In genomic region chr3:19866751-19867347, GRCh38 we compare ENCODE assay signal across 7 cellular contexts.
A peak's percentile ranks its signal among the peaks of the same experiment; 100 is the strongest.
DNase-seq lines count a peak whose midpoint lies in the region; ATAC-seq lines count a peak whose summit lies in the region.

No MANE protein-coding gene starts in this region.

- H3K4me3 ChIP-seq in NT2/D1 (ENCODE audit: insufficient read length, low read depth) (no peak overlapping the region), adipocyte (ENCODE audit: low read length) (no peak overlapping the region)

- no peaks in the 10 kb centered on the region for H3K36me3 ChIP-seq in NT2/D1 (ENCODE audit: insufficient read depth, insufficient read length, low read length)
- H3K36me3 ChIP-seq in adipocyte (ENCODE audit: control insufficient read depth, insufficient read depth, low read length, severe bottlenecking) = no peaks in the 10 kb centered on the region

- H3K9ac ChIP-seq in NT2/D1 (ENCODE audit: insufficient read length, low read depth) = no peak overlapping the region
- H3K9ac ChIP-seq in adipocyte (ENCODE audit: low read length) = no peak overlapping the region

- intact Hi-C loops in left ventricle myocardium superior (cut with micrococcal nuclease) = loop anchor here (10.0 kb wide), 1 partner anchor 522 kb away; no protein-coding TSS in a partner anchor
- intact Hi-C loops in sciatic nerve (cut with DNase I) = no loop called here

- H3K27me3 ChIP-seq in NT2/D1 (ENCODE audit: insufficient read depth, insufficient read length) (no peaks in the 10 kb centered on the region), adipocyte (replicated peaks; ENCODE audit: control insufficient read depth, insufficient read depth, low read length) (peaks cover 3% of the 10 kb centered on the region)

- peak; percentile 55 for DNase-seq in ELR (ENCODE audit: low read depth)
- peak; percentile 63 for DNase-seq in NT2/D1 (ENCODE audit: low read depth, low spot score)
- DNase-seq in adipocyte (ENCODE audit: low read depth) = peak; percentile 82
- DNase-seq in left ventricle myocardium superior = no peak
- no peak for DNase-seq in sciatic nerve (ENCODE audit: low spot score)

- no peaks in the 10 kb centered on the region for H3K4me1 ChIP-seq in NT2/D1 (ENCODE audit: insufficient read depth, insufficient read length)
- H3K4me1 ChIP-seq in adipocyte (ENCODE audit: control insufficient read depth, insufficient read depth, low read length) = no peaks in the 10 kb centered on the region

- ATAC-seq in GM19467 (IDR thresholded peaks at IDR 0.05; ENCODE audit: unreplicated experiment) = peak; percentile 93
- peak; percentile 94 for ATAC-seq in HG03520 (IDR thresholded peaks at IDR 0.05; ENCODE audit: unreplicated experiment)
- ATAC-seq in left ventricle myocardium superior = peak; percentile 49
- ATAC-seq in sciatic nerve = peak; percentile 70

- peaks cover 12% of the 10 kb centered on the region for H3K9me3 ChIP-seq in NT2/D1 (ENCODE audit: insufficient read depth, low read length)
- H3K9me3 ChIP-seq in adipocyte (ENCODE audit: control insufficient read depth, low read length) = no peaks in the 10 kb centered on the region

Comparison
In these comparisons a context has a peak if more than half of its experiments do, and no peak if none do; other contexts are left out.
1. DNase-seq: peak in ELR (single experiment), NT2/D1 (single experiment) and adipocyte (single experiment); none in left ventricle myocardium superior (single experiment) and sciatic nerve (single experiment).
2. Peak in every context shown above with its lines, with median percentiles within 50 percentile points of each other: ATAC-seq.